8 cellular contexts compared by ENCODE assay signal in the genomic region with DNA sequence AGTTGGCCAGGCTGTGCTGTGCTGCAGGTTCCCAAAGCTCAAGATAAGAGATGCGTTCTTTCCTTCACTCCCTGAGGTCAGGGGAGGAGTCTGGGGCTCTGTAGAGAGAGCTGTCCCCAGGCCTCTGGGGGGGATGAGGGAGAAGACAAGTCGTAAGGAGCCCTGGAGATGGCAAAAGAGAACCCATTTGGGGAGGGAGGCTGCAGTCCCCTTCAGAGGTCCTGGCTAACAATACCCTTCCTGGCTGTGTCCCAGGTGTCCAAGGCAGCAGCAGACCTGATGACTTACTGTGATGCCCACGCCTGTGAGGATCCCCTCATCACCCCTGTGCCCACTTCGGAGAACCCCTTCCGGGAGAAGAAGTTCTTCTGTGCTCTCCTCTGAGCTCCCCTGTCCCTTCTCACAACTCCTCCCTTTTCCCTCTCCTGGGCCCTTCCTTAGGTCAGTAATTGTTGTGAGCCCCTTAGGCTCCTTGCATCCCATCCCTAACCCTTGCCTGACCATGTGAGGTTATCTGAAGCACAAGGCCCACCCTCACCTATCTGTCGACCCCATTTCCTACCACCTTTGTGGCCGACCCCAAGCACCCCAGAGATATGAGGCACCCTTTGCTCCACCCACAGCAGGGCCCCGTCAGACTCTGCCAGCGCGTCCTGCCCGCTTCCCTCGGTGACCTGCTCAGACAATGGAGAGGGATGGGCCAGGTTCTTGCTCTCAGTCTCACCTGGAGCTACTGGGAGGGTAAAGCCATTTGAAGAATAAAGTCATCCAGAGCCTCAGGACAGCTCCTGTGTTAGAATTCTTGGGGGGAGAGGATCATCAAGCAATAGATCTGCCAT. TPM values are rescaled to one million over a fixed set of nuclear protein-coding genes. Genes with fewer than 3 reads are reported as not detected.
A peak's percentile ranks its signal among the peaks of the same experiment; 100 is the strongest.
DNase-seq lines count a peak whose midpoint lies in the region; ATAC-seq and TF ChIP-seq lines count a peak whose summit lies in the region.

No MANE protein-coding gene starts in this region.

- H3K9me3 ChIP-seq in CD4-positive, alpha-beta T cell (ENCODE audit: control insufficient read depth, low read length): no peaks in the 10 kb centered on the region
- no peaks in the 10 kb centered on the region for H3K9me3 ChIP-seq in skeletal muscle satellite cell (replicated peaks; ENCODE audit: low read length)

- peaks cover 33% of the 10 kb centered on the region for H3K36me3 ChIP-seq in skeletal muscle satellite cell (ENCODE audit: insufficient read depth, low read length)

- peak overlapping the region; percentile 90 for H3K9ac ChIP-seq in skeletal muscle satellite cell (ENCODE audit: low read depth, low read length)

- no peaks in the 10 kb centered on the region for H3K27me3 Mint-ChIP-seq in CD4-positive, alpha-beta T cell
- H3K27me3 Mint-ChIP-seq in activated T-helper 1 cell treated with anti-CD3 and anti-CD28 coated beads, Interleukin-12 subunit alpha, Interleukin-12 subunit beta, Interleukin-2, Interleukin-4 antibody, amounts not matched to agents 30 ng/mL and 10 ng/mL and 1 ng/mL, durations not matched to agents 14 hours and 24 hours and 36 hours (ENCODE audit: insufficient read depth): no peaks in the 10 kb centered on the region

- peak; percentile 34 for ATAC-seq in CD4-positive, alpha-beta T cell (ENCODE audit: poor library complexity)
- ATAC-seq in left ventricle myocardium superior: peak; percentile 1
- ATAC-seq in HG03378 (IDR thresholded peaks at IDR 0.05; ENCODE audit: unreplicated experiment): no peak

- no peaks in the 10 kb centered on the region for H3K27me3 ChIP-seq in CD4-positive, alpha-beta T cell (ENCODE audit: control insufficient read depth, insufficient read depth, low read length)
- no peaks in the 10 kb centered on the region for H3K27me3 ChIP-seq in skeletal muscle satellite cell (ENCODE audit: control insufficient read depth, insufficient read depth, low read length)

- peak overlapping the region; percentile 94 for H3K27ac ChIP-seq in CD4-positive, alpha-beta T cell (ENCODE audit: low read depth, low read length)

- peak overlapping the region; percentile 69 for H3K4me3 ChIP-seq in skeletal muscle satellite cell (ENCODE audit: low read length)

- H3K4me1 ChIP-seq in skeletal muscle satellite cell (ENCODE audit: control insufficient read depth, insufficient read depth, low read length): peaks cover 33% of the 10 kb centered on the region

- peak overlapping the region; percentile 88 for H3K4me3 Mint-ChIP-seq in CD4-positive, alpha-beta T cell
- H3K4me3 Mint-ChIP-seq in activated T-helper 1 cell treated with anti-CD3 and anti-CD28 coated beads, Interleukin-12 subunit alpha, Interleukin-12 subunit beta, Interleukin-2, Interleukin-4 antibody, amounts not matched to agents 30 ng/mL and 10 ng/mL and 1 ng/mL, durations not matched to agents 14 hours and 24 hours and 36 hours: peak overlapping the region; percentile 90

- TF ChIP-seq CTCF in CD4-positive, alpha-beta T cell (IDR thresholded peaks at IDR 0.05): no peak

- H3K4me1 Mint-ChIP-seq in CD4-positive, alpha-beta T cell (ENCODE audit: low read depth): peaks cover 57% of the 10 kb centered on the region
- peaks cover 66% of the 10 kb centered on the region for H3K4me1 Mint-ChIP-seq in activated T-helper 1 cell treated with anti-CD3 and anti-CD28 coated beads, Interleukin-12 subunit alpha, Interleukin-12 subunit beta, Interleukin-2, Interleukin-4 antibody, amounts not matched to agents 30 ng/mL and 10 ng/mL and 1 ng/mL, durations not matched to agents 14 hours and 24 hours and 36 hours (ENCODE audit: low read depth)

- POLR2A ChIA-PET in CD4-positive, alpha-beta T cell (lab: Charles Lee): interaction anchor here (0.7 to 9.9 kb wide), 35 partner anchors 8 to 398 kb away, joined by 3 to 165 read pairs (median 7); a partner anchor contains a TSS

- intact Hi-C loops in CD4-positive, alpha-beta T cell (cut with DNase I, micrococcal nuclease): loop anchor here (1.0 to 5.0 kb wide), 6 partner anchors 19 to 149 kb away; a partner anchor contains a TSS
- intact Hi-C loops in activated T-helper 1 cell treated with anti-CD3 and anti-CD28 coated beads, Interleukin-12 subunit alpha, Interleukin-12 subunit beta, Interleukin-2, Interleukin-4 antibody, amounts not matched to agents 30 ng/mL and 10 ng/mL and 1 ng/mL, durations not matched to agents 14 hours and 24 hours and 36 hours (cut with micrococcal nuclease): loop anchor here (1.0 to 5.0 kb wide), 14 partner anchors 19 to 586 kb away; a partner anchor contains a TSS
- intact Hi-C loops in left ventricle myocardium superior (cut with micrococcal nuclease): no loop called here

- H3K9me3 Mint-ChIP-seq in CD4-positive, alpha-beta T cell: no peaks in the 10 kb centered on the region
- no peaks in the 10 kb centered on the region for H3K9me3 Mint-ChIP-seq in activated T-helper 1 cell treated with anti-CD3 and anti-CD28 coated beads, Interleukin-12 subunit alpha, Interleukin-12 subunit beta, Interleukin-2, Interleukin-4 antibody, amounts not matched to agents 30 ng/mL and 10 ng/mL and 1 ng/mL, durations not matched to agents 14 hours and 24 hours and 36 hours

- peak in 9 of 10 experiments; percentile 20 to 56 (median 51) for DNase-seq in CD4-positive, alpha-beta T cell
- DNase-seq in NCI-H1417 treated with DMSO at 0.1 percent for 48 hours (lab: John Stamatoyannopoulos, UW) (peak; percentile 52), left ventricle myocardium superior (no peak), cerebellar cortex (ENCODE audit: low spot score) (no peak), HK-2 (ENCODE audit: unreplicated experiment) (no peak)
- DNase-seq in activated T-helper 1 cell treated with anti-CD3 and anti-CD28 coated beads, Interleukin-12 subunit alpha, Interleukin-12 subunit beta, Interleukin-2, Interleukin-4 antibody, amounts not matched to agents 30 ng/mL and 10 ng/mL and 1 ng/mL, durations not matched to agents 14 hours and 24 hours and 36 hours (ENCODE audit: low spot score): peak; percentile 35

- CTCF ChIA-PET in CD4-positive, alpha-beta T cell (lab: Charles Lee): interaction anchor here (0.7 to 1.5 kb wide), 7 partner anchors 19 to 284 kb away, joined by 3 to 7 read pairs (median 4); a partner anchor contains a TSS

- peak overlapping the region; percentile 87 for H3K4me2 ChIP-seq in skeletal muscle satellite cell (ENCODE audit: low read length)

- peaks cover 45% of the 10 kb centered on the region for H3K36me3 Mint-ChIP-seq in CD4-positive, alpha-beta T cell (ENCODE audit: low read depth)
- peaks cover 29% of the 10 kb centered on the region for H3K36me3 Mint-ChIP-seq in activated T-helper 1 cell treated with anti-CD3 and anti-CD28 coated beads, Interleukin-12 subunit alpha, Interleukin-12 subunit beta, Interleukin-2, Interleukin-4 antibody, amounts not matched to agents 30 ng/mL and 10 ng/mL and 1 ng/mL, durations not matched to agents 14 hours and 24 hours and 36 hours (ENCODE audit: low read depth)

- peak overlapping the region; percentile 92 for H3K27ac Mint-ChIP-seq in CD4-positive, alpha-beta T cell
- peak overlapping the region; percentile 93 for H3K27ac Mint-ChIP-seq in activated T-helper 1 cell treated with anti-CD3 and anti-CD28 coated beads, Interleukin-12 subunit alpha, Interleukin-12 subunit beta, Interleukin-2, Interleukin-4 antibody, amounts not matched to agents 30 ng/mL and 10 ng/mL and 1 ng/mL, durations not matched to agents 14 hours and 24 hours and 36 hours

RNA-seq across cellular contexts. Expression of a gene that starts 1.2 kb away (rescaled TPM):
- not detected for total RNA-seq in CD4-positive, alpha-beta T cell
- total RNA-seq in activated T-helper 1 cell treated with anti-CD3 and anti-CD28 coated beads, Interleukin-12 subunit alpha, Interleukin-12 subunit beta, Interleukin-2, Interleukin-4 antibody, amounts not matched to agents 30 ng/mL and 10 ng/mL and 1 ng/mL, durations not matched to agents 14 hours and 24 hours and 36 hours: not detected in 2 replicates
- not detected for total RNA-seq in left ventricle myocardium superior
- not detected in 2 replicates for total RNA-seq in skeletal muscle satellite cell (2012; rRNA removed)

RNA-seq across cellular contexts. Expression of a gene that starts 1.4 kb away (rescaled TPM):
- total RNA-seq in CD4-positive, alpha-beta T cell: 10 to 100 TPM; 17.1 to 20.0 TPM
- 34.0 and 34.6 TPM in 2 replicates for total RNA-seq in activated T-helper 1 cell treated with anti-CD3 and anti-CD28 coated beads, Interleukin-12 subunit alpha, Interleukin-12 subunit beta, Interleukin-2, Interleukin-4 antibody, amounts not matched to agents 30 ng/mL and 10 ng/mL and 1 ng/mL, durations not matched to agents 14 hours and 24 hours and 36 hours
- total RNA-seq in left ventricle myocardium superior: 15.2 TPM
- total RNA-seq in skeletal muscle satellite cell (2012; rRNA removed): 32.1 and 33.0 TPM in 2 replicates

RNA-seq across cellular contexts. Expression of a gene that starts 18.6 kb away (rescaled TPM):
- total RNA-seq in CD4-positive, alpha-beta T cell: 10 to 100 TPM; 35.2 to 37.6 TPM
- total RNA-seq in activated T-helper 1 cell treated with anti-CD3 and anti-CD28 coated beads, Interleukin-12 subunit alpha, Interleukin-12 subunit beta, Interleukin-2, Interleukin-4 antibody, amounts not matched to agents 30 ng/mL and 10 ng/mL and 1 ng/mL, durations not matched to agents 14 hours and 24 hours and 36 hours: 53.0 and 55.2 TPM in 2 replicates
- 35.8 TPM for total RNA-seq in left ventricle myocardium superior
- total RNA-seq in skeletal muscle satellite cell (2012; rRNA removed): 7.9 and 10.9 TPM in 2 replicates

RNA-seq across cellular contexts. Expression of a gene that starts 19.3 kb away (rescaled TPM):
- not detected for total RNA-seq in CD4-positive, alpha-beta T cell
- 0.17 and 0.26 TPM in 2 replicates for total RNA-seq in activated T-helper 1 cell treated with anti-CD3 and anti-CD28 coated beads, Interleukin-12 subunit alpha, Interleukin-12 subunit beta, Interleukin-2, Interleukin-4 antibody, amounts not matched to agents 30 ng/mL and 10 ng/mL and 1 ng/mL, durations not matched to agents 14 hours and 24 hours and 36 hours
- total RNA-seq in left ventricle myocardium superior: 3.4 TPM
- total RNA-seq in skeletal muscle satellite cell (2012; rRNA removed): 7.0 and 10.9 TPM in 2 replicates

RNA-seq across cellular contexts. Expression of a gene that starts 19.6 kb away (rescaled TPM):
- 1 to 10 TPM; 5.2 to 7.0 TPM for total RNA-seq in CD4-positive, alpha-beta T cell
- 36.4 and 38.0 TPM in 2 replicates for total RNA-seq in activated T-helper 1 cell treated with anti-CD3 and anti-CD28 coated beads, Interleukin-12 subunit alpha, Interleukin-12 subunit beta, Interleukin-2, Interleukin-4 antibody, amounts not matched to agents 30 ng/mL and 10 ng/mL and 1 ng/mL, durations not matched to agents 14 hours and 24 hours and 36 hours
- total RNA-seq in left ventricle myocardium superior: 15.1 TPM
- 34.2 and 45.4 TPM in 2 replicates for total RNA-seq in skeletal muscle satellite cell (2012; rRNA removed)

Comparison
In these comparisons a context has a peak if more than half of its experiments do, and no peak if none do; other contexts are left out.
1. DNase-seq: peak in CD4-positive, alpha-beta T cell (9 of 10), NCI-H1417 treated with DMSO at 0.1 percent for 48 hours (single experiment) and activated T-helper 1 cell treated with anti-CD3 and anti-CD28 coated beads, Interleukin-12 subunit alpha, Interleukin-12 subunit beta, Interleukin-2, Interleukin-4 antibody, amounts not matched to agents 30 ng/mL and 10 ng/mL and 1 ng/mL, durations not matched to agents 14 hours and 24 hours and 36 hours (single experiment); none in left ventricle myocardium superior (single experiment), cerebellar cortex (single experiment) and HK-2 (single experiment).